12 cellular contexts compared by ENCODE assay signal in the genomic region with DNA sequence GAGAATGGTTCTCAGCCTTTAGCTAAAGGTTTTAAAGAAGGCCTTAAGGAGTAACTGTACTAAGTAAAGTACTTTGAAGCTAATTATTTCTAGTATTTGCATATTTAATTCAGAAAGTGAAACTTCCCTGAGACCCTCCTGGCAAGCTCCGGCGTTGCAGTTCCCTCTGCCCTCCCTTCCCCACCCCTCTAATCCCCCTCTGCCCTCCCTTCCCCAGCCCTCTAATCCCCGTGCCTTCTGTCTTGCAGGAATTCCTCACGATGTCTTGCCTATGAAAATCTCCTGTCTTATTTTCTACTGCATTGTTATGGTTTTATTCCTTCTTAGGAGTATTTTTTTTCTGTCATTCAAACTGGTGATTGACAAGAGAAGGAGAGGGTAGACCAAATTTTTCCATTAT.
"Had no signal": no experiment of that assay in that cellular context is flagged by ENCODE, and none has a peak within 500 bp of the region (broad histone marks: within the 10 kb centered on the region; RNA-seq: fewer than 3 reads in every experiment).

No MANE protein-coding gene starts in this region.

- H3K27me3 Mint-ChIP-seq: activated naive CD4-positive, alpha-beta T cell treated with anti-CD3 and anti-CD28 coated beads, Interleukin-2, amount 50 U/mL, for 24 hours; memory B cell had no signal

- DNase-seq: activated CD4-positive, CD25-positive, alpha-beta regulatory T cell; amniotic stem cell; head of caudate nucleus; left lung; nephron progenitor cell; T-helper 17 cell; tibial artery had no signal

- H3K4me3 Mint-ChIP-seq: activated naive CD4-positive, alpha-beta T cell treated with anti-CD3 and anti-CD28 coated beads, Interleukin-2, amount 50 U/mL, for 24 hours; memory B cell; nephron progenitor cell; stimulated activated effector memory CD8-positive, alpha-beta T cell treated with anti-CD3 and anti-CD28 coated beads, Interleukin-12 subunit alpha, Interleukin-12 subunit beta, amount 100 ng/mL, for 72 hours; T-helper 17 cell had no signal

- H3K4me1 Mint-ChIP-seq: activated naive CD4-positive, alpha-beta T cell treated with anti-CD3 and anti-CD28 coated beads, Interleukin-2, amount 50 U/mL, for 24 hours; memory B cell; stimulated activated effector memory CD8-positive, alpha-beta T cell treated with anti-CD3 and anti-CD28 coated beads, Interleukin-12 subunit alpha, Interleukin-12 subunit beta, amount 100 ng/mL, for 72 hours; T-helper 17 cell had no signal

- H3K36me3 ChIP-seq: left lung, tibial artery had no signal

- ATAC-seq: left lung; stimulated activated effector memory CD8-positive, alpha-beta T cell treated with anti-CD3 and anti-CD28 coated beads, Interleukin-12 subunit alpha, Interleukin-12 subunit beta, amount 100 ng/mL, for 72 hours; T-helper 17 cell had no signal

- H3K9me3 Mint-ChIP-seq: activated naive CD4-positive, alpha-beta T cell treated with anti-CD3 and anti-CD28 coated beads, Interleukin-2, amount 50 U/mL, for 24 hours had no signal

- H3K27ac ChIP-seq: left lung, parathyroid adenoma, tibial artery had no signal

- H3K36me3 Mint-ChIP-seq: activated naive CD4-positive, alpha-beta T cell treated with anti-CD3 and anti-CD28 coated beads, Interleukin-2, amount 50 U/mL, for 24 hours; memory B cell; stimulated activated effector memory CD8-positive, alpha-beta T cell treated with anti-CD3 and anti-CD28 coated beads, Interleukin-12 subunit alpha, Interleukin-12 subunit beta, amount 100 ng/mL, for 72 hours had no signal

- H3K27ac Mint-ChIP-seq: activated naive CD4-positive, alpha-beta T cell treated with anti-CD3 and anti-CD28 coated beads, Interleukin-2, amount 50 U/mL, for 24 hours; memory B cell; nephron progenitor cell; stimulated activated effector memory CD8-positive, alpha-beta T cell treated with anti-CD3 and anti-CD28 coated beads, Interleukin-12 subunit alpha, Interleukin-12 subunit beta, amount 100 ng/mL, for 72 hours; T-helper 17 cell had no signal

- H3K9me3 ChIP-seq: left lung, tibial artery had no signal

- H3K4me1 ChIP-seq: left lung, parathyroid adenoma, tibial artery had no signal

- H3K27me3 ChIP-seq: foreskin keratinocyte, left lung, tibial artery had no signal

- H3K4me3 ChIP-seq: left lung, tibial artery had no signal

- H2AFZ ChIP-seq: parathyroid adenoma had no signal

- H3K9ac ChIP-seq: parathyroid adenoma had no signal
